13 cellular contexts compared by ENCODE assay signal in genomic region chr20:25252226-25252625, GRCh38. TPM values are rescaled to one million over a fixed set of nuclear protein-coding genes. Genes with fewer than 3 reads are reported as not detected.
DNase-seq lines count a peak whose midpoint lies in the region; ATAC-seq, FAIRE-seq and TF ChIP-seq lines count a peak whose summit lies in the region.
"Had no signal": no experiment of that assay in that cellular context is flagged by ENCODE, and none has a peak within 500 bp of the region (broad histone marks: within the 10 kb centered on the region; RNA-seq: fewer than 3 reads in every experiment).

No MANE protein-coding gene starts in this region.

- intact Hi-C loops in Calu3 (cut with micrococcal nuclease; ENCODE audit: unreplicated experiment) = no loop called here

- peak overlapping the region; percentile 69 for H3K4me3 Mint-ChIP-seq in Calu3 (ENCODE audit: low read depth, unreplicated experiment)
- no peak overlapping the region for H3K4me3 Mint-ChIP-seq in activated T-helper 17 cell treated with anti-CD3 and anti-CD28 coated beads, Interleukin-2, amount 50 U/mL, for 72 hours
- H3K4me3 Mint-ChIP-seq: activated CD4-positive, alpha-beta T cell treated with anti-CD3 and anti-CD28 coated beads, Interleukin-2, amount 10 ng/mL, durations not matched to agents 24 days and 14 days had no signal

- no peaks in the 10 kb centered on the region for H3K27me3 Mint-ChIP-seq in Calu3 (ENCODE audit: unreplicated experiment)
- H3K27me3 Mint-ChIP-seq in activated T-helper 17 cell treated with anti-CD3 and anti-CD28 coated beads, Interleukin-2, amount 50 U/mL, for 72 hours = no peaks in the 10 kb centered on the region
- H3K27me3 Mint-ChIP-seq: activated CD4-positive, alpha-beta T cell treated with anti-CD3 and anti-CD28 coated beads, Interleukin-2, amount 10 ng/mL, durations not matched to agents 24 days and 14 days had no signal

- H3K36me3 ChIP-seq in right atrium auricular region = peaks cover 5% of the 10 kb centered on the region
- no peaks in the 10 kb centered on the region for H3K36me3 ChIP-seq in small intestine (ENCODE audit: control insufficient read depth in 2 of 2, insufficient read depth in 2 of 2, low read length in 2 of 2)
- H3K36me3 ChIP-seq: HAP-1 had no signal

- H3K4me3 ChIP-seq in right atrium auricular region (no peak overlapping the region), small intestine (ENCODE audit: low read depth in 1 of 2, low read length in 2 of 2) (no peak overlapping the region)
- H3K4me3 ChIP-seq: HAP-1 had no signal

- no peaks in the 10 kb centered on the region for H3K9me3 Mint-ChIP-seq in Calu3 (ENCODE audit: low read depth, unreplicated experiment)
- H3K9me3 Mint-ChIP-seq in activated T-helper 17 cell treated with anti-CD3 and anti-CD28 coated beads, Interleukin-2, amount 50 U/mL, for 72 hours = no peaks in the 10 kb centered on the region
- H3K9me3 Mint-ChIP-seq: activated CD4-positive, alpha-beta T cell treated with anti-CD3 and anti-CD28 coated beads, Interleukin-2, amount 10 ng/mL, durations not matched to agents 24 days and 14 days had no signal

- H3K4me1 Mint-ChIP-seq in Calu3 (ENCODE audit: low read depth, unreplicated experiment) = no peaks in the 10 kb centered on the region
- peaks cover 12% of the 10 kb centered on the region for H3K4me1 Mint-ChIP-seq in activated T-helper 17 cell treated with anti-CD3 and anti-CD28 coated beads, Interleukin-2, amount 50 U/mL, for 72 hours

- DNase-seq in Calu3 (no peak), right atrium auricular region (ENCODE audit: low spot score) (peak; percentile 50), small intestine (peak; percentile 44), NCI-H82 (lab: John Stamatoyannopoulos, UW) (no peak)
- DNase-seq: activated CD4-positive, alpha-beta T cell treated with anti-CD3 and anti-CD28 coated beads, Interleukin-2, amount 10 ng/mL, durations not matched to agents 24 days and 14 days; OCI-M1; stimulated activated CD4-positive, alpha-beta T cell treated with anti-CD3 and anti-CD28 coated beads, Interleukin-2, amount 100 ng/mL, for 24 hours; T-helper 1 cell had no signal

- CTCF ChIA-PET in Calu3 (lab: Charles Lee) = no interaction called here

- 32 to 62% (median 45%) methylated on average over 6 of the region's 6 CpGs for whole genome bisulfite sequencing in small intestine, 3 donors

- ATAC-seq in activated T-helper 17 cell treated with anti-CD3 and anti-CD28 coated beads, Interleukin-2, amount 50 U/mL, for 72 hours (replicated peaks) = no peak
- ATAC-seq in HG02840 (IDR thresholded peaks at IDR 0.05; ENCODE audit: low FRiP score, unreplicated experiment) = no peak

- H3K36me3 Mint-ChIP-seq in Calu3 (ENCODE audit: insufficient read depth, unreplicated experiment) = peaks cover 98% of the 10 kb centered on the region
- H3K36me3 Mint-ChIP-seq in activated T-helper 17 cell treated with anti-CD3 and anti-CD28 coated beads, Interleukin-2, amount 50 U/mL, for 72 hours (ENCODE audit: low read depth) = no peaks in the 10 kb centered on the region

- H3K27ac Mint-ChIP-seq in Calu3 (ENCODE audit: unreplicated experiment) = no peak overlapping the region
- no peak overlapping the region for H3K27ac Mint-ChIP-seq in activated T-helper 17 cell treated with anti-CD3 and anti-CD28 coated beads, Interleukin-2, amount 50 U/mL, for 72 hours
- H3K27ac Mint-ChIP-seq: activated CD4-positive, alpha-beta T cell treated with anti-CD3 and anti-CD28 coated beads, Interleukin-2, amount 10 ng/mL, durations not matched to agents 24 days and 14 days had no signal

- peak overlapping the region; percentile 62 for H3K27ac ChIP-seq in VCaP
- H3K27ac ChIP-seq in right atrium auricular region = peak overlapping the region; percentile 96 to 97
- no peak overlapping the region for H3K27ac ChIP-seq in small intestine (ENCODE audit: low read depth in 1 of 2, low read length in 1 of 2)

- TSS peak; percentile 1 for BruUV-seq in Calu3 (replicated peaks; lab: Mats Ljungman, UMichigan)

- no peak for FAIRE-seq in small intestine (lab: Jason Lieb, UNC)
- FAIRE-seq: bronchial epithelial cell had no signal

- peaks cover 0 to 89% of the 10 kb centered on the region in 2 donors for H3K4me1 ChIP-seq in right atrium auricular region
- peaks cover 2 to 3% of the 10 kb centered on the region in 2 donors for H3K4me1 ChIP-seq in small intestine (ENCODE audit: control insufficient read depth in 2 of 2, insufficient read depth in 1 of 2, low read depth in 1 of 2, low read length in 1 of 2)

- TF ChIP-seq CTCF in Calu3 (IDR thresholded peaks at IDR 0.05; ENCODE audit: unreplicated experiment) = no peak
- TF ChIP-seq CTCF in VCaP (conservative IDR thresholded peaks at IDR 0.05) = no peak
- no peak for TF ChIP-seq CTCF in right atrium auricular region (IDR thresholded peaks at IDR 0.05)

- H3K9me3 ChIP-seq in right atrium auricular region = no peaks in the 10 kb centered on the region
- no peaks in the 10 kb centered on the region for H3K9me3 ChIP-seq in small intestine (ENCODE audit: control insufficient read depth, low read depth)
- H3K9me3 ChIP-seq: HAP-1 had no signal

- H3K27me3 ChIP-seq in right atrium auricular region (no peaks in the 10 kb centered on the region), small intestine (ENCODE audit: control insufficient read depth in 2 of 2, insufficient read depth in 2 of 2, low read length in 2 of 2) (no peaks in the 10 kb centered on the region)

RNA-seq across cellular contexts. Expression of gene PYGB, which starts 4.3 kb away (rescaled TPM):
- total RNA-seq in Calu3 (2022) = 253 and 258 TPM in 2 replicates
- total RNA-seq in right atrium auricular region = 100 to 1,000 TPM; 145 to 174 TPM
- 10 to 100 TPM; 25.7 to 37.0 (median 28.4) TPM for polyA plus RNA-seq in small intestine
- total RNA-seq in activated T-helper 17 cell treated with anti-CD3 and anti-CD28 coated beads, Interleukin-2, amount 50 U/mL, for 72 hours = 10 to 100 TPM; 15.4 to 27.0 TPM

RNA-seq across cellular contexts. Expression of gene ENTPD6, which starts 56.7 kb away (rescaled TPM):
- 56.3 and 61.5 TPM in 2 replicates for total RNA-seq in Calu3 (2022)
- 100 to 1,000 TPM in 1 of 2 donors, 10 to 100 TPM in 1; 75.9 to 116 TPM for total RNA-seq in right atrium auricular region
- 100 to 1,000 TPM in 2 of 3 donors, 10 to 100 TPM in 1; 84.1 to 242 (median 163) TPM for polyA plus RNA-seq in small intestine
- total RNA-seq in activated T-helper 17 cell treated with anti-CD3 and anti-CD28 coated beads, Interleukin-2, amount 50 U/mL, for 72 hours = 10 to 100 TPM; 40.0 to 46.2 TPM

Comparison
In these comparisons a context has a peak if more than half of its experiments do, and no peak if none do; other contexts are left out.
1. DNase-seq: peak in right atrium auricular region (single experiment) and small intestine (single experiment); none in Calu3 (single experiment) and NCI-H82 (single experiment).
2. H3K27ac ChIP-seq: peak in VCaP (single experiment) and right atrium auricular region (2 of 2); none in small intestine (0 of 2).